In the genomic region with DNA sequence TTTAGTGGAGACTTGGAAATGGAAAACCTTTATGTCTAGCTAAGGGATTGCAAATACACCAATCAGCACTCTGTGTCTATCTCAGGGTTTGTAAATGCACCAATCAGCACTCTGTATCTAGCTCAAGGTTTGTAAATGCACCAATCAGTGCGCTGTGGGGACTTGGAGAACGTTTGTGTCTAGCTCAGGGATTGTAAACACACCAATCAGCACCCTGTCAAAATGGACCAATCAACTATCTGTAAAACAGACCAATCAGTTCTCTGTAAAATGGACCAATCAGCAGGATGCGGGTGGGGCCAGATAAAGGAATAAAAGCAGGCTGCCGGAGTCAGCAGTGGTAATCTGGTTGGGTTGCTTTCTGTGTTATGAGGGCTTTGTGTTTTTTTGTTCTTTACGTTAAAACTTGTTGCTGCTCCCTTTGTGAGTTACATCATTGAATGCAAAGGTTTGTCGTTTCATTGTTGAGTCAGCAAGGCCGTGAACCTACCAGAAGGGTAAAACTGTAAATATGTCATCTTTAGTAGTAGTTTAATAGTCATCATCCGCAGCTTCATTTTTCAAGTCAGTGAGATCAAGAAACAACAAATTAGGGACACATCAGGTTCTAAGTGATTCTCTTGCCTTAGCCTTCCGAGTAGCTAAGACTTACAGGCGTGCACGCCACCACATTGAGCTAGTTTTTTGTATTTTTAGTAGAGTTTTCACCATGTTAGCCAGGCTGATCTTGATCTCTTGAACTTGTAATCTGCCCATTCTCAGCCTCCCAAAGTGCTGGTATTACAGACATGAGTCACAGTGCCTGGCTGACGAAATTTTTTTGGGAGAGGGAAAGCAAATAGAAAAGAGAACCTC, we compare ENCODE assay signal across 1 cellular context.
TF ChIP-seq lines count a peak whose summit lies in the region.

No MANE protein-coding gene starts in this region.

TF ChIP-seq in GM23338, 12 proteins besides CTCF, POLR2A, EP300 and RAD21 (continued from another document):
- TF ChIP-seq, protein P1, sequence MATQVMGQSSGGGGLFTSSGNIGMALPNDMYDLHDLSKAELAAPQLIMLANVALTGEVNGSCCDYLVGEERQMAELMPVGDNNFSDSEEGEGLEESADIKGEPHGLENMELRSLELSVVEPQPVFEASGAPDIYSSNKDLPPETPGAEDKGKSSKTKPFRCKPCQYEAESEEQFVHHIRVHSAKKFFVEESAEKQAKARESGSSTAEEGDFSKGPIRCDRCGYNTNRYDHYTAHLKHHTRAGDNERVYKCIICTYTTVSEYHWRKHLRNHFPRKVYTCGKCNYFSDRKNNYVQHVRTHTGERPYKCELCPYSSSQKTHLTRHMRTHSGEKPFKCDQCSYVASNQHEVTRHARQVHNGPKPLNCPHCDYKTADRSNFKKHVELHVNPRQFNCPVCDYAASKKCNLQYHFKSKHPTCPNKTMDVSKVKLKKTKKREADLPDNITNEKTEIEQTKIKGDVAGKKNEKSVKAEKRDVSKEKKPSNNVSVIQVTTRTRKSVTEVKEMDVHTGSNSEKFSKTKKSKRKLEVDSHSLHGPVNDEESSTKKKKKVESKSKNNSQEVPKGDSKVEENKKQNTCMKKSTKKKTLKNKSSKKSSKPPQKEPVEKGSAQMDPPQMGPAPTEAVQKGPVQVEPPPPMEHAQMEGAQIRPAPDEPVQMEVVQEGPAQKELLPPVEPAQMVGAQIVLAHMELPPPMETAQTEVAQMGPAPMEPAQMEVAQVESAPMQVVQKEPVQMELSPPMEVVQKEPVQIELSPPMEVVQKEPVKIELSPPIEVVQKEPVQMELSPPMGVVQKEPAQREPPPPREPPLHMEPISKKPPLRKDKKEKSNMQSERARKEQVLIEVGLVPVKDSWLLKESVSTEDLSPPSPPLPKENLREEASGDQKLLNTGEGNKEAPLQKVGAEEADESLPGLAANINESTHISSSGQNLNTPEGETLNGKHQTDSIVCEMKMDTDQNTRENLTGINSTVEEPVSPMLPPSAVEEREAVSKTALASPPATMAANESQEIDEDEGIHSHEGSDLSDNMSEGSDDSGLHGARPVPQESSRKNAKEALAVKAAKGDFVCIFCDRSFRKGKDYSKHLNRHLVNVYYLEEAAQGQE (IDR thresholded peaks at IDR 0.05; ENCODE audit: unreplicated experiment), result no peak
- TF ChIP-seq EZH2phosphoT487 (IDR thresholded peaks at IDR 0.05; ENCODE audit: unreplicated experiment) (no peak), STAT1 (IDR thresholded peaks at IDR 0.05; ENCODE audit: unreplicated experiment) (no peak), EZH2 (IDR thresholded peaks at IDR 0.05; ENCODE audit: low read depth, unreplicated experiment) (no peak)
- TF ChIP-seq, protein P2, sequence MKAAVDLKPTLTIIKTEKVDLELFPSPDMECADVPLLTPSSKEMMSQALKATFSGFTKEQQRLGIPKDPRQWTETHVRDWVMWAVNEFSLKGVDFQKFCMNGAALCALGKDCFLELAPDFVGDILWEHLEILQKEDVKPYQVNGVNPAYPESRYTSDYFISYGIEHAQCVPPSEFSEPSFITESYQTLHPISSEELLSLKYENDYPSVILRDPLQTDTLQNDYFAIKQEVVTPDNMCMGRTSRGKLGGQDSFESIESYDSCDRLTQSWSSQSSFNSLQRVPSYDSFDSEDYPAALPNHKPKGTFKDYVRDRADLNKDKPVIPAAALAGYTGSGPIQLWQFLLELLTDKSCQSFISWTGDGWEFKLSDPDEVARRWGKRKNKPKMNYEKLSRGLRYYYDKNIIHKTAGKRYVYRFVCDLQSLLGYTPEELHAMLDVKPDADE (IDR thresholded peaks at IDR 0.05), result no peak
TF ChIP-seq in GM23338: peak in this region for 0.
